Comparison of ENCODE assay signal across 20 cellular contexts in the genomic region with DNA sequence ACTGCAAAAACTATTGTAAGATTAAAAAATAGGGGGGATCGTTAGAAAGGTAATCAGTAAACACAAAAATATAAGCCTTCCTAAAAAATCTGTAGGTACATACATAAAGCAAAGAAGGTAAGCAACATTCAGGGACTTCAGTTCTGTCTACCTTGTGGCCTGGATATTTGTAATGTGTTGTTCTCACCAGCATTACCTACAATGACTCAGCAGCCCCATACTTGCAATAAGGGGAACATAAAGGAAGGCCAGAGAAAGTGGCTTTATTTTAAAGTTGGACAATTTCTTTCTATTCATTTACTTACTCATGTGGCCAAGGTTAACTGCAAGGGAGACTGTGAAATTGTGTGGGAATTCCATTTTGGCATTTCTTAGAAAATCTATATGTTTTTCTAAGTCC.
A peak's percentile ranks its signal among the peaks of the same experiment; 100 is the strongest.
DNase-seq lines count a peak whose midpoint lies in the region; ATAC-seq, FAIRE-seq and TF ChIP-seq lines count a peak whose summit lies in the region.
"Had no signal": no experiment of that assay in that cellular context is flagged by ENCODE, and none has a peak within 500 bp of the region (broad histone marks: within the 10 kb centered on the region; RNA-seq: fewer than 3 reads in every experiment).

No MANE protein-coding gene starts in this region.

- ATAC-seq in GM19328 (IDR thresholded peaks at IDR 0.05; ENCODE audit: unreplicated experiment): no peak

- DNase-seq in GM19239 (ENCODE audit: insufficient read length, low spot score) (no peak), HPDE6-E6E7 (ENCODE audit: extremely low spot score) (peak; percentile 14), RWPE1 (ENCODE audit: low spot score) (peak; percentile 3), epithelial cell of esophagus (ENCODE audit: low read depth) (peak; percentile 67), HEK293T (ENCODE audit: extremely low spot score) (no peak), SKM-1 (lab: John Stamatoyannopoulos, UW; ENCODE audit: unreplicated experiment) (no peak), midbrain (lab: John Stamatoyannopoulos, UW) (no peak)
- DNase-seq: CD4-positive, CD25-positive, alpha-beta regulatory T cell; COR-L47; DMS 273 treated with DMSO at 0.1 percent for 48 hours; GDM1; KG1; NCI-H1092; NCI-H1436 treated with DMSO at 0.1 percent for 48 hours; NCI-H2029; NCI-H2171 treated with DMSO at 0.1 percent for 48 hours; NCI-H446; NCI-H69 had no signal

- POLR2A ChIA-PET in RWPE1 (lab: Yijun Ruan, JAX; ENCODE audit: low non-redundant PET) (no interaction called here), HEK293T (lab: Yijun Ruan, JAX) (no interaction called here)

- peak; percentile 11 for FAIRE-seq in GM19239 (lab: Jason Lieb, UNC)

- H3K27ac ChIP-seq in RWPE1: no peak overlapping the region

- no peak for TF ChIP-seq CTCF in RWPE1 (conservative IDR thresholded peaks at IDR 0.05; ENCODE audit: low read depth)
- TF ChIP-seq CTCF in epithelial cell of esophagus (IDR thresholded peaks at IDR 0.05; ENCODE audit: insufficient read depth, low read depth, low read length, missing control alignments): no peak

- CTCF ChIA-PET in RWPE1 (lab: Yijun Ruan, JAX) (no interaction called here), HEK293T (lab: Yijun Ruan, JAX) (no interaction called here)

- no peak overlapping the region for H3K4me3 ChIP-seq in epithelial cell of esophagus (ENCODE audit: low read length)
- H3K4me3 ChIP-seq: HAP-1 had no signal

TF ChIP-seq in HEK293T, 16 proteins besides CTCF, POLR2A, EP300 and RAD21:
- TF ChIP-seq FOXA1 (IDR thresholded peaks at IDR 0.05) (no peak), ZNF384 (IDR thresholded peaks at IDR 0.05) (no peak), BHLHE40 (IDR thresholded peaks at IDR 0.05; ENCODE audit: borderline replicate concordance) (no peak), L3MBTL2 (conservative IDR thresholded peaks at IDR 0.05) (no peak), FOXK2 (IDR thresholded peaks at IDR 0.05) (no peak), SP1 (IDR thresholded peaks at IDR 0.05) (no peak), CTBP1 (IDR thresholded peaks at IDR 0.05; ENCODE audit: borderline replicate concordance) (no peak), HDGF (IDR thresholded peaks at IDR 0.05; ENCODE audit: borderline replicate concordance) (no peak), FOXM1 (IDR thresholded peaks at IDR 0.05; ENCODE audit: borderline replicate concordance) (no peak), ARNT (IDR thresholded peaks at IDR 0.05) (no peak), SUZ12 (IDR thresholded peaks at IDR 0.05) (no peak)

Comparison
In these comparisons a context has a peak if more than half of its experiments do, and no peak if none do; other contexts are left out.
1. DNase-seq: peak in HPDE6-E6E7 (single experiment), RWPE1 (single experiment) and epithelial cell of esophagus (single experiment); none in GM19239 (single experiment), HEK293T (single experiment), SKM-1 (single experiment) and midbrain (single experiment).